8 cellular contexts compared by ENCODE assay signal in genomic region chr14:23321572-23322547, GRCh38. TPM values are rescaled to one million over a fixed set of nuclear protein-coding genes. Genes with fewer than 3 reads are reported as not detected.
DNase-seq lines count a peak whose midpoint lies in the region; ATAC-seq, FAIRE-seq and TF ChIP-seq lines count a peak whose summit lies in the region.

No MANE protein-coding gene starts in this region.

- H3K9me3 ChIP-seq in A549 (no peaks in the 10 kb centered on the region), adrenal gland (replicated peaks in 1 of 3) (no peaks in the 10 kb centered on the region), gastrocnemius medialis (no peaks in the 10 kb centered on the region)

- no peak for TF ChIP-seq CTCF in A549 (IDR thresholded peaks at IDR 0.05)
- peak in 1 of 6 experiments; percentile 7 for TF ChIP-seq CTCF in adrenal gland (IDR thresholded peaks at IDR 0.05)
- no peak for TF ChIP-seq CTCF in gastrocnemius medialis (IDR thresholded peaks at IDR 0.05 in 4 of 5, conservative IDR thresholded peaks at IDR 0.05 in 1 of 5)

- under 1% methylated on average over 25 of the region's 64 CpGs for WGBS in A549 (ENCODE audit: missing lambda C conversion rate)
- 0 to 1% (median 1%) methylated on average over 18 to 64 of the region's 64 CpGs for WGBS in adrenal gland, 4 donors

- TF ChIP-seq POLR2A in A549 (IDR thresholded peaks at IDR 0.05; ENCODE audit: low read length) (peak; percentile 42), adrenal gland (IDR thresholded peaks at IDR 0.05) (peak; percentile 0 to 79), gastrocnemius medialis (IDR thresholded peaks at IDR 0.05) (no peak)

- in situ Hi-C loops in SK-MEL-5 (cut with HindIII; ENCODE audit: low pct_unique_long_range_greater_than_20kb, low sequenced_read_pairs) (no loop called here), gastrocnemius medialis (cut with MboI; ENCODE audit: low sequenced_read_pairs in 4 of 4) (loop anchor here in 3 of 4 donors (10.0 to 25.0 kb wide), 7 partner anchors 143 to 1115 kb away; partner anchors contain the start of genes NGDN (in 2 of the 3), ABHD4 (in 1 of the 3), AP1G2 (in 1 of the 3) and CBLN3 (in 1 of the 3))

- peak overlapping the region; percentile 87 for H3K4me2 ChIP-seq in A549

- peak; percentile 43 to 51 for ATAC-seq in A549
- peak; percentile 26 for ATAC-seq in GM18907 (IDR thresholded peaks at IDR 0.05; ENCODE audit: unreplicated experiment)
- peak; percentile 16 for ATAC-seq in HG03354 (IDR thresholded peaks at IDR 0.05; ENCODE audit: poor library complexity, severe bottlenecking, unreplicated experiment)
- ATAC-seq in gastrocnemius medialis, result peak; percentile 20 to 26
- no peak for ATAC-seq in HG03139 (IDR thresholded peaks at IDR 0.05; ENCODE audit: unreplicated experiment)

- H3K36me3 ChIP-seq in adrenal gland (replicated peaks in 1 of 2) (peaks cover 0 to 27% of the 10 kb centered on the region in 2 donors), gastrocnemius medialis (peaks cover 0 to 34% of the 10 kb centered on the region in 2 donors)

- H3K4me3 ChIP-seq in A549, result peak overlapping the region; percentile 97
- peak overlapping the region in 3 of 4 donors; percentile 19 to 86 (median 72) for H3K4me3 ChIP-seq in adrenal gland
- H3K4me3 ChIP-seq in gastrocnemius medialis, result peak overlapping the region; percentile 90 to 100 (median 96)

- DNase-seq in A549 (ENCODE audit: low read depth in 1 of 2, low spot score in 1 of 2) (peak; percentile 41 to 44), SK-MEL-5 (ENCODE audit: low read depth, low spot score) (peak; percentile 37), adrenal gland (peak; percentile 43 to 74 (median 59)), hepatic stellate cell (ENCODE audit: low spot score) (peak; percentile 60), gastrocnemius medialis (no peak)

- intact Hi-C loops in adrenal gland (cut with DNase I), result loop anchor here in 1 of 2 donors (10.0 kb wide), 2 partner anchors 57 to 243 kb away; partner anchors contain the start of gene AP1G2
- intact Hi-C loops in gastrocnemius medialis (cut with DNase I; ENCODE audit: low total_unique reads), result loop anchor here (1.0 to 10.0 kb wide), 6 partner anchors 21 to 557 kb away; partner anchors contain the start of genes HOMEZ, NGDN, OXA1L and PRMT5

- no peak for TF ChIP-seq RAD21 in A549 (conservative IDR thresholded peaks at IDR 0.05 in 1 of 2, IDR thresholded peaks at IDR 0.05 in 1 of 2)

- CTCF ChIA-PET in A549 (lab: Yijun Ruan, JAX), result interaction anchor here (0.5 to 5.2 kb wide), 15 partner anchors 12 to 823 kb away, joined by 3 to 30 read pairs (median 5); partner anchors contain the start of genes PPP1R3E and SLC22A17

- FAIRE-seq in A549 (lab: Jason Lieb, UNC), result no peak

- no peak for TF ChIP-seq EP300 in A549 (IDR thresholded peaks at IDR 0.05)

- H3K27ac ChIP-seq in A549, result peak overlapping the region; percentile 99 to 100
- H3K27ac ChIP-seq in adrenal gland, result peak overlapping the region; percentile 40 to 99 (median 90)
- peak overlapping the region; percentile 98 to 100 (median 99) for H3K27ac ChIP-seq in gastrocnemius medialis

- H3K27me3 ChIP-seq in adrenal gland (no peaks in the 10 kb centered on the region), gastrocnemius medialis (no peaks in the 10 kb centered on the region)

- POLR2A ChIA-PET in A549 (lab: Yijun Ruan, JAX), result interaction anchor here (0.5 to 3.2 kb wide), 12 partner anchors 11 to 793 kb away, joined by 3 to 64 read pairs (median 6); partner anchors contain the start of genes ACIN1, BCL2L2, C14orf119 and DCAF11

- H3K4me1 ChIP-seq in A549, result peaks cover 24% of the 10 kb centered on the region
- peaks cover 16 to 26% of the 10 kb centered on the region in 2 donors for H3K4me1 ChIP-seq in adrenal gland (replicated peaks in 1 of 2)
- peaks cover 13 to 25% of the 10 kb centered on the region in 2 donors for H3K4me1 ChIP-seq in gastrocnemius medialis

TF ChIP-seq in A549, 52 proteins besides CTCF, POLR2A, EP300 and RAD21 (continues in another document):
- TF ChIP-seq JUN (IDR thresholded peaks at IDR 0.05), result peak in 1 of 2 experiments; percentile 8; a peak in 2 of 5 replicates
- no peak for TF ChIP-seq SMC3 (IDR thresholded peaks at IDR 0.05)
- TF ChIP-seq RCOR1 (IDR thresholded peaks at IDR 0.05; ENCODE audit: low read depth, low read length), result no peak
- TF ChIP-seq MYC (IDR thresholded peaks at IDR 0.05; ENCODE audit: borderline replicate concordance, low read length), result 0 out of 2 replicates have a peak, but pooled peaks have one; percentile 62
- TF ChIP-seq ZSCAN20 (CRISPR knock-in tag; IDR thresholded peaks at IDR 0.05), result no peak
- no peak for TF ChIP-seq HES2 (IDR thresholded peaks at IDR 0.05)
- TF ChIP-seq TP53 (CRISPR knock-in tag; IDR thresholded peaks at IDR 0.05), result no peak
- peak; percentile 73; the same call in 1 of the 2 replicates for TF ChIP-seq PHF8 (IDR thresholded peaks at IDR 0.05; ENCODE audit: borderline replicate concordance, low read depth)
- no peak for TF ChIP-seq ZFP36 (IDR thresholded peaks at IDR 0.05; ENCODE audit: borderline replicate concordance, partially characterized antibody)

RNA-seq across cellular contexts. Expression of gene PABPN1, which starts 0.6 kb away (rescaled TPM):
- polyA plus RNA-seq in A549 (2011; rRNA removed), result 197 and 234 TPM in 2 replicates
- 170 TPM in 2 replicates for polyA plus RNA-seq in A549 (2012; cell fraction: cytosol; rRNA removed)
- polyA plus RNA-seq in A549 (2012; cell fraction: nucleus; rRNA removed), result 227 and 314 TPM in 2 replicates
- polyA plus RNA-seq in A549 (2017; fragmentation: RNase III; extraction: RNeasy Plus Mini Kit Qiagen cat#74134 plus additional on column Dnase treatment), result 148 to 158 TPM (median 157 TPM) in 3 replicates
- polyA minus RNA-seq in A549 (2011; rRNA and poly(A)+ RNA removed), result 73.1 and 92.0 TPM in 2 replicates
- 45.9 and 50.8 TPM in 2 replicates for total RNA-seq in SK-MEL-5 (2014; rRNA removed; shearing (Covaris generic))
- polyA plus RNA-seq in SK-MEL-5 (2015; cell fraction: cytosol; rRNA removed), result 68.4 and 71.6 TPM in 2 replicates
- polyA plus RNA-seq in SK-MEL-5 (2015; cell fraction: nucleus; rRNA removed), result 330 and 366 TPM in 2 replicates
- 100 to 1,000 TPM in 3 of 8 donors, 10 to 100 TPM in 5; 18.3 to 200 (median 74.2) TPM for total RNA-seq in adrenal gland
- polyA plus RNA-seq in adrenal gland, result 100 to 1,000 TPM in 2 of 3 donors, 10 to 100 TPM in 1; 97.8 to 632 (median 331) TPM
- total RNA-seq in gastrocnemius medialis, result 10 to 100 TPM; 15.7 to 32.8 (median 26.6) TPM

RNA-seq across cellular contexts. Expression of gene BCL2L2, which starts 15.2 kb away (rescaled TPM):
- 17.8 and 20.8 TPM in 2 replicates for polyA plus RNA-seq in A549 (2011; rRNA removed)
- polyA plus RNA-seq in A549 (2012; cell fraction: cytosol; rRNA removed), result 15.4 and 18.6 TPM in 2 replicates
- 18.1 and 31.0 TPM in 2 replicates for polyA plus RNA-seq in A549 (2012; cell fraction: nucleus; rRNA removed)
- 24.7 to 25.4 TPM (median 25.2 TPM) in 3 replicates for polyA plus RNA-seq in A549 (2017; fragmentation: RNase III; extraction: RNeasy Plus Mini Kit Qiagen cat#74134 plus additional on column Dnase treatment)
- 10.5 and 11.0 TPM in 2 replicates for polyA minus RNA-seq in A549 (2011; rRNA and poly(A)+ RNA removed)
- 19.1 and 20.9 TPM in 2 replicates for total RNA-seq in SK-MEL-5 (2014; rRNA removed; shearing (Covaris generic))
- 54.4 and 61.3 TPM in 2 replicates for polyA plus RNA-seq in SK-MEL-5 (2015; cell fraction: cytosol; rRNA removed)
- polyA plus RNA-seq in SK-MEL-5 (2015; cell fraction: nucleus; rRNA removed), result 63.6 and 82.9 TPM in 2 replicates
- 10 to 100 TPM; 28.6 to 51.8 (median 40.4) TPM for total RNA-seq in adrenal gland
- 10 to 100 TPM; 16.8 to 54.6 (median 44.6) TPM for polyA plus RNA-seq in adrenal gland
- total RNA-seq in gastrocnemius medialis, result 10 to 100 TPM; 13.4 to 24.9 (median 23.8) TPM

RNA-seq across cellular contexts. Expression of gene PPP1R3E, which starts 19.2 kb away (rescaled TPM):
- 11.1 and 12.4 TPM in 2 replicates for polyA plus RNA-seq in A549 (2011; rRNA removed)
- 5.0 and 5.1 TPM in 2 replicates for polyA plus RNA-seq in A549 (2012; cell fraction: cytosol; rRNA removed)
- polyA plus RNA-seq in A549 (2012; cell fraction: nucleus; rRNA removed), result 19.8 and 39.9 TPM in 2 replicates
- polyA plus RNA-seq in A549 (2017; fragmentation: RNase III; extraction: RNeasy Plus Mini Kit Qiagen cat#74134 plus additional on column Dnase treatment), result 5.3 to 7.5 TPM (median 6.8 TPM) in 3 replicates
- 4.9 and 6.7 TPM in 2 replicates for polyA minus RNA-seq in A549 (2011; rRNA and poly(A)+ RNA removed)
- total RNA-seq in SK-MEL-5 (2014; rRNA removed; shearing (Covaris generic)), result 3.6 and 3.9 TPM in 2 replicates
- polyA plus RNA-seq in SK-MEL-5 (2015; cell fraction: cytosol; rRNA removed), result 1.8 and 5.1 TPM in 2 replicates
- 40.4 and 64.7 TPM in 2 replicates for polyA plus RNA-seq in SK-MEL-5 (2015; cell fraction: nucleus; rRNA removed)
- 10 to 100 TPM in 4 of 8 donors, 1 to 10 TPM in 4; 2.2 to 16.6 (median 11.1) TPM for total RNA-seq in adrenal gland
- 10 to 100 TPM; 16.8 to 82.8 (median 29.1) TPM for polyA plus RNA-seq in adrenal gland
- 1 to 10 TPM; 5.9 to 7.9 (median 6.7) TPM for total RNA-seq in gastrocnemius medialis

RNA-seq across cellular contexts. Expression of gene SLC22A17, which starts 30.8 kb away (rescaled TPM):
- polyA plus RNA-seq in A549 (2011; rRNA removed) (3.5 and 4.6 TPM in 2 replicates), A549 (2017; fragmentation: RNase III; extraction: RNeasy Plus Mini Kit Qiagen cat#74134 plus additional on column Dnase treatment) (6.3 to 9.6 TPM (median 8.4 TPM) in 3 replicates), adrenal gland (100 to 1,000 TPM in 1 of 3 donors, 10 to 100 TPM in 2; 14.5 to 121 (median 53.9) TPM)
- polyA plus RNA-seq in A549 (2012; cell fraction: cytosol; rRNA removed), result 4.1 and 5.6 TPM in 2 replicates
- polyA plus RNA-seq in A549 (2012; cell fraction: nucleus; rRNA removed), result 23.6 and 27.7 TPM in 2 replicates
- polyA minus RNA-seq in A549 (2011; rRNA and poly(A)+ RNA removed), result 3.5 and 4.2 TPM in 2 replicates
- total RNA-seq in SK-MEL-5 (2014; rRNA removed; shearing (Covaris generic)), result 9.5 and 10.7 TPM in 2 replicates
- polyA plus RNA-seq in SK-MEL-5 (2015; cell fraction: cytosol; rRNA removed), result 16.8 and 18.6 TPM in 2 replicates
- polyA plus RNA-seq in SK-MEL-5 (2015; cell fraction: nucleus; rRNA removed), result 23.5 and 27.4 TPM in 2 replicates
- total RNA-seq in adrenal gland (10 to 100 TPM; 11.8 to 76.1 (median 25.0) TPM), gastrocnemius medialis (1 to 10 TPM in 2 of 4 donors, under 1 TPM in 2; 0.68 to 2.7 (median 1.4) TPM)

RNA-seq across cellular contexts. Expression of gene HOMEZ, which starts 35.9 kb away (rescaled TPM):
- polyA plus RNA-seq in A549 (2011; rRNA removed), result 9.2 and 11.7 TPM in 2 replicates
- polyA plus RNA-seq in A549 (2012; cell fraction: cytosol; rRNA removed), result 6.4 and 6.8 TPM in 2 replicates
- 5.3 and 5.5 TPM in 2 replicates for polyA plus RNA-seq in A549 (2012; cell fraction: nucleus; rRNA removed)
- 7.7 to 8.8 TPM (median 8.4 TPM) in 3 replicates for polyA plus RNA-seq in A549 (2017; fragmentation: RNase III; extraction: RNeasy Plus Mini Kit Qiagen cat#74134 plus additional on column Dnase treatment)
- 20.0 and 25.1 TPM in 2 replicates for polyA minus RNA-seq in A549 (2011; rRNA and poly(A)+ RNA removed)
- total RNA-seq in SK-MEL-5 (2014; rRNA removed; shearing (Covaris generic)), result 12.8 TPM in 2 replicates
- 8.8 and 9.3 TPM in 2 replicates for polyA plus RNA-seq in SK-MEL-5 (2015; cell fraction: cytosol; rRNA removed)
- polyA plus RNA-seq in SK-MEL-5 (2015; cell fraction: nucleus; rRNA removed), result 4.4 and 7.8 TPM in 2 replicates
- 10 to 100 TPM in 4 of 8 donors, 1 to 10 TPM in 4; 4.7 to 14.8 (median 10.2) TPM for total RNA-seq in adrenal gland
- polyA plus RNA-seq in adrenal gland, result 10 to 100 TPM in 1 of 3 donors, 1 to 10 TPM in 2; 4.5 to 15.0 (median 4.8) TPM
- total RNA-seq in gastrocnemius medialis, result 1 to 10 TPM; 7.8 to 10.0 (median 8.4) TPM

Comparison
In these comparisons a context has a peak if more than half of its experiments do, and no peak if none do; other contexts are left out.
1. DNase-seq: peak in A549 (2 of 2), SK-MEL-5 (single experiment), adrenal gland (7 of 7) and hepatic stellate cell (single experiment); none in gastrocnemius medialis (0 of 2).
2. POLR2A ChIP-seq: peak in A549 (single experiment) and adrenal gland (2 of 2); none in gastrocnemius medialis (0 of 2).
3. Peak in every context shown above with its lines, with median percentiles within 50 percentile points of each other: H3K27ac ChIP-seq and H3K4me3 ChIP-seq.